In the genomic region with DNA sequence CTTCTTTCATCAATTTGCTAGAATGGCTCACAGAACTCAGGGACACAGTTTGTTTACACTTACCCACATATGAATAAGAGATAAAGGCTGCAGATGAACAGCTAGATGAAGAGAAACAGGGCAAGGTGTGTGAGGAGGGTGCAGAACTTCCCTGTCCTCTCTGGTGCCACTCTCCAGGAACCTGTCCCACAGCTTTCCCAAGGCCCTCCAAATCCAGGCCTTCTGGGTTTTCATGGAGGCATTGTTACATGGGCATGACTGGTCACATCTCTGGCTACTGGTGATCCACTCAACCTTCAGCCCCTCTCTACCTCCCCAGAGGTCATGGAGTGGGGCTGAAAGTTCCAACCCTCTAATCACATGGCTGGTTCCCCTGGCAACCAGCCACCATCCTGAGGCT, we compare ENCODE assay signal across 16 cellular contexts.
DNase-seq lines count a peak whose midpoint lies in the region; ATAC-seq and TF ChIP-seq lines count a peak whose summit lies in the region.
"Had no signal": no experiment of that assay in that cellular context is flagged by ENCODE, and none has a peak within 500 bp of the region (broad histone marks: within the 10 kb centered on the region; RNA-seq: fewer than 3 reads in every experiment).

No MANE protein-coding gene starts in this region.

- H3K4me1 ChIP-seq in esophagus muscularis mucosa (peaks cover 31 to 46% (median 34%) of the 10 kb centered on the region in 4 donors), upper lobe of left lung (peaks cover 7 to 25% (median 17%) of the 10 kb centered on the region in 4 donors)

- H3K4me3 Mint-ChIP-seq in osteocyte (ENCODE audit: unreplicated experiment), result peak overlapping the region; percentile 42
- H3K4me3 Mint-ChIP-seq: activated naive CD8-positive, alpha-beta T cell treated with anti-CD3 and anti-CD28 coated beads, Interleukin-2, amount 10 ng/mL, durations not matched to agents 7 days and 5 days; stimulated activated naive CD8-positive, alpha-beta T cell treated with anti-CD3 and anti-CD28 coated beads, Interleukin-15, Interleukin-2, amounts not matched to agents 100 ng/mL and 50 ng/mL, for 24 hours had no signal

- H3K9me3 ChIP-seq in esophagus muscularis mucosa (no peaks in the 10 kb centered on the region), upper lobe of left lung (no peaks in the 10 kb centered on the region)

- TF ChIP-seq POLR2A in esophagus muscularis mucosa (IDR thresholded peaks at IDR 0.05; ENCODE audit: low read depth), result no peak
- TF ChIP-seq POLR2A in upper lobe of left lung (IDR thresholded peaks at IDR 0.05), result no peak

- H3K4me3 ChIP-seq in esophagus muscularis mucosa (peak overlapping the region in 1 of 4 donors; percentile 17), upper lobe of left lung (no peak overlapping the region)

- H3K4me1 Mint-ChIP-seq in osteocyte (ENCODE audit: unreplicated experiment), result peaks cover 50% of the 10 kb centered on the region
- H3K4me1 Mint-ChIP-seq: activated naive CD8-positive, alpha-beta T cell treated with anti-CD3 and anti-CD28 coated beads, Interleukin-2, amount 10 ng/mL, durations not matched to agents 7 days and 5 days had no signal

- H3K27ac Mint-ChIP-seq in osteocyte (ENCODE audit: unreplicated experiment), result peak overlapping the region; percentile 98
- H3K27ac Mint-ChIP-seq: activated naive CD8-positive, alpha-beta T cell treated with anti-CD3 and anti-CD28 coated beads, Interleukin-2, amount 10 ng/mL, durations not matched to agents 7 days and 5 days; stimulated activated naive CD8-positive, alpha-beta T cell treated with anti-CD3 and anti-CD28 coated beads, Interleukin-15, Interleukin-2, amounts not matched to agents 100 ng/mL and 50 ng/mL, for 24 hours had no signal

- H3K27me3 ChIP-seq in esophagus muscularis mucosa, result no peaks in the 10 kb centered on the region
- no peaks in the 10 kb centered on the region for H3K27me3 ChIP-seq in upper lobe of left lung

- intact Hi-C loops in esophagus muscularis mucosa (cut with DNase I), result no loop called here

- H3K36me3 Mint-ChIP-seq in osteocyte (ENCODE audit: unreplicated experiment), result peaks cover 40% of the 10 kb centered on the region
- H3K36me3 Mint-ChIP-seq: activated naive CD8-positive, alpha-beta T cell treated with anti-CD3 and anti-CD28 coated beads, Interleukin-2, amount 10 ng/mL, durations not matched to agents 7 days and 5 days had no signal

- peaks cover 0 to 41% (median 30%) of the 10 kb centered on the region in 4 donors for H3K36me3 ChIP-seq in esophagus muscularis mucosa
- H3K36me3 ChIP-seq in upper lobe of left lung, result peaks cover 0 to 11% (median 4%) of the 10 kb centered on the region in 4 donors
- H3K36me3 ChIP-seq: WERI-Rb-1 had no signal

- DNase-seq in NK-92 treated with Interleukin-12 subunit alpha and Interleukin-12 subunit beta, amount 100 ng/mL, for 24 hours (lab: John Stamatoyannopoulos, UW), result peak; percentile 19
- DNase-seq in NK-92 (lab: John Stamatoyannopoulos, UW; ENCODE audit: unreplicated experiment), result no peak
- no peak for DNase-seq in esophagus muscularis mucosa (ENCODE audit: extremely low spot score)
- DNase-seq in osteocyte (ENCODE audit: extremely low spot score, unreplicated experiment), result no peak
- DNase-seq in upper lobe of left lung, result no peak
- no peak for DNase-seq in activated CD4-positive, alpha-beta T cell treated with anti-CD3 and anti-CD28 coated beads for 4 hours
- no peak for DNase-seq in HK-2 (ENCODE audit: unreplicated experiment)
- DNase-seq: activated CD8-positive, alpha-beta memory T cell treated with anti-CD3 and anti-CD28 coated beads, Interleukin-2, amount 50 U/mL, for 48 hours; activated naive CD8-positive, alpha-beta T cell treated with anti-CD3 and anti-CD28 coated beads, Interleukin-2, amount 10 ng/mL, durations not matched to agents 7 days and 5 days; effector CD4-positive, alpha-beta T cell; foreskin melanocyte; NCI-H1694 treated with DMSO at 0.1 percent for 48 hours; NCI-H774; WERI-Rb-1 had no signal

- TF ChIP-seq EP300 in esophagus muscularis mucosa (IDR thresholded peaks at IDR 0.05), result no peak
- no peak for TF ChIP-seq EP300 in upper lobe of left lung (IDR thresholded peaks at IDR 0.05)

- peak overlapping the region; percentile 75 to 82 (median 76) for H3K27ac ChIP-seq in esophagus muscularis mucosa (replicated peaks in 1 of 4)
- peak overlapping the region in 3 of 4 donors; percentile 31 to 52 (median 32) for H3K27ac ChIP-seq in upper lobe of left lung
- H3K27ac ChIP-seq: WERI-Rb-1 had no signal

- TF ChIP-seq CTCF in esophagus muscularis mucosa (IDR thresholded peaks at IDR 0.05) (no peak), osteocyte (IDR thresholded peaks at IDR 0.05) (no peak), upper lobe of left lung (IDR thresholded peaks at IDR 0.05) (no peak)

- H3K27me3 Mint-ChIP-seq in osteocyte (ENCODE audit: unreplicated experiment), result no peaks in the 10 kb centered on the region
- H3K27me3 Mint-ChIP-seq: stimulated activated naive CD8-positive, alpha-beta T cell treated with anti-CD3 and anti-CD28 coated beads, Interleukin-15, Interleukin-2, amounts not matched to agents 100 ng/mL and 50 ng/mL, for 24 hours had no signal

- H3K9me3 Mint-ChIP-seq in osteocyte (ENCODE audit: unreplicated experiment), result no peaks in the 10 kb centered on the region
- H3K9me3 Mint-ChIP-seq: activated naive CD8-positive, alpha-beta T cell treated with anti-CD3 and anti-CD28 coated beads, Interleukin-2, amount 10 ng/mL, durations not matched to agents 7 days and 5 days; stimulated activated naive CD8-positive, alpha-beta T cell treated with anti-CD3 and anti-CD28 coated beads, Interleukin-15, Interleukin-2, amounts not matched to agents 100 ng/mL and 50 ng/mL, for 24 hours had no signal

- ATAC-seq in upper lobe of left lung (ENCODE audit: low FRiP score in 2 of 2), result no peak
- no peak for ATAC-seq in GM19455 (IDR thresholded peaks at IDR 0.05; ENCODE audit: unreplicated experiment)
